ENCODE assay signal across 15 cellular contexts in the genomic region with DNA sequence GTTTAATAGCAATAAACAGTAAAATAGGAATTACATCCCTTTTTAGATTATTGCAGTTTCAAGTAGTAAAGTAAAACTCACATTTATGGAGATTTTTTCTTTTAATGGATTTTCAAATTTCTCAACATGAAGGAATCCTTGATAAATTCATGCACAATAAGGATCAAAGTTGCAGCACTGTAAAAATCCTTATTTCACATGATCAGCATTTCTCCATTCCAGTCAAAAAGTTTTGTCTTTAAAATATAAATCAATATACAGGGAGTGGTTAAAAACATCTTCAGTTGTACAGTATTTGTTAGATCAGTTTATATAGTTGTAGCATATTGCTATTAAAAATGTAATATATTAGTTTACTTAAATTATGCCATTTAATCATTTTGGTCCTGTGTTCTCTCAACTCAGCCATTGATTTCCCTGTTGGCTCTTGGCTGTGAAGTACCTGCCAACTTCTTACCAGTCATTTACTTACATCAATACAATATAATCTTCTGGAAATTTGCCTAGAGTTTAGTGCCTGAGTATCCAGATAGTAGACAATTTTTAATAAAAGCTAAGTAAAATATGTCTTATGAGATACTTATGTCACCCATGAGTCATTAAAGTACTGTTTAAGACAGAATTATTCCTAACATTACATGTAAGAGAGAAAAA. TPM values are rescaled to one million over a fixed set of nuclear protein-coding genes. Genes with fewer than 3 reads are reported as not detected.
DNase-seq lines count a peak whose midpoint lies in the region; ATAC-seq and TF ChIP-seq lines count a peak whose summit lies in the region.
"Had no signal": no experiment of that assay in that cellular context is flagged by ENCODE, and none has a peak within 500 bp of the region (broad histone marks: within the 10 kb centered on the region; RNA-seq: fewer than 3 reads in every experiment).

No MANE protein-coding gene starts in this region.

- TSS peak; percentile 18 for BruUV-seq in MCF 10A (replicated peaks; lab: Mats Ljungman, UMichigan)

- TF ChIP-seq CTCF in MCF 10A (IDR thresholded peaks at IDR 0.05; ENCODE audit: unreplicated experiment) (no peak), breast epithelium (IDR thresholded peaks at IDR 0.05) (no peak), fibroblast of the aortic adventitia (IDR thresholded peaks at IDR 0.05; ENCODE audit: insufficient read depth, low read length) (no peak)

- no peak for ATAC-seq in activated CD4-positive, CD25-positive, alpha-beta regulatory T cell treated with anti-CD3 and anti-CD28 coated beads, Interleukin-2, amount 50 U/mL, for 24 hours
- ATAC-seq: CD8-positive, alpha-beta T cell; GM23338 had no signal

- H3K4me3 ChIP-seq in breast epithelium (no peak overlapping the region), MG63 (no peak overlapping the region), fibroblast of the aortic adventitia (ENCODE audit: low read depth, low read length) (no peak overlapping the region)
- H3K4me3 ChIP-seq: BLaER1 treated with 17β-estradiol and CSF1 and Interleukin-3, amounts not matched to agents 10 nM and 100 nM; GM23338 had no signal

- H3K27ac Mint-ChIP-seq in MCF 10A (ENCODE audit: low read depth, unreplicated experiment) = no peak overlapping the region
- H3K27ac Mint-ChIP-seq: B cell; CD8-positive, alpha-beta T cell; GM23338 had no signal

- no peaks in the 10 kb centered on the region for H3K4me1 Mint-ChIP-seq in MCF 10A (ENCODE audit: insufficient read depth, unreplicated experiment)
- H3K4me1 Mint-ChIP-seq: B cell, GM23338 had no signal

- CTCF ChIA-PET in MCF 10A (lab: Yijun Ruan, JAX) = no interaction called here

- DNase-seq in MCF 10A (ENCODE audit: unreplicated experiment) (no peak), breast epithelium (ENCODE audit: low spot score in 2 of 2) (no peak), MG63 (peak; percentile 16), fibroblast of the aortic adventitia (ENCODE audit: low read depth) (peak; percentile 8), superior temporal gyrus (ENCODE audit: extremely low spot score) (no peak), ureter (ENCODE audit: low spot score) (no peak)
- DNase-seq: 8988T; Calu3; CD8-positive, alpha-beta T cell; DMS 273 treated with DMSO at 0.1 percent for 48 hours; HCEC 1CT had no signal

- TF ChIP-seq POLR2A in breast epithelium (IDR thresholded peaks at IDR 0.05) = no peak

- H3K9me3 ChIP-seq in breast epithelium (no peaks in the 10 kb centered on the region), MG63 (no peaks in the 10 kb centered on the region)

- H3K36me3 ChIP-seq in breast epithelium = no peaks in the 10 kb centered on the region
- no peaks in the 10 kb centered on the region for H3K36me3 ChIP-seq in MG63

- intact Hi-C loops in MCF 10A (cut with micrococcal nuclease) = no loop called here
- intact Hi-C loops in breast epithelium (cut with DNase I; ENCODE audit: low total_unique reads) = no loop called here

- H3K27me3 ChIP-seq in breast epithelium (no peaks in the 10 kb centered on the region), MG63 (no peaks in the 10 kb centered on the region)
- H3K27me3 ChIP-seq: BLaER1 treated with 17β-estradiol and CSF1 and Interleukin-3, amounts not matched to agents 10 nM and 100 nM had no signal

- H3K4me3 Mint-ChIP-seq in MCF 10A (ENCODE audit: unreplicated experiment) = no peak overlapping the region
- H3K4me3 Mint-ChIP-seq: B cell; CD8-positive, alpha-beta T cell; GM23338 had no signal

- H3K36me3 Mint-ChIP-seq in MCF 10A (ENCODE audit: insufficient read depth, unreplicated experiment) = peaks cover 8% of the 10 kb centered on the region

- H3K9me3 Mint-ChIP-seq in MCF 10A (ENCODE audit: unreplicated experiment) = no peaks in the 10 kb centered on the region
- H3K9me3 Mint-ChIP-seq: GM23338 had no signal

- no peaks in the 10 kb centered on the region for H3K4me1 ChIP-seq in breast epithelium
- H3K4me1 ChIP-seq: BLaER1 treated with 17β-estradiol and CSF1 and Interleukin-3, amounts not matched to agents 10 nM and 100 nM had no signal

- H3K27ac ChIP-seq in breast epithelium = no peak overlapping the region
- H3K27ac ChIP-seq: BLaER1 treated with 17β-estradiol and CSF1 and Interleukin-3, amounts not matched to agents 10 nM and 100 nM had no signal

- H3K27me3 Mint-ChIP-seq in MCF 10A (ENCODE audit: insufficient read depth, unreplicated experiment) = no peaks in the 10 kb centered on the region
- H3K27me3 Mint-ChIP-seq: B cell had no signal

- POLR2A ChIA-PET in MCF 10A (lab: Yijun Ruan, JAX) = no interaction called here

RNA-seq across cellular contexts. Expression of a gene that starts 12.1 kb away (rescaled TPM):
- 16.2 and 18.3 TPM in 2 replicates for total RNA-seq in MCF 10A (2022)
- total RNA-seq in breast epithelium = 10 to 100 TPM; 22.2 to 36.1 (median 24.6) TPM
- total RNA-seq in MG63 (2014; rRNA removed; shearing (Covaris generic); ENCODE audit: low replicate concordance) = 13.0 and 27.8 TPM in 2 replicates
- total RNA-seq in fibroblast of the aortic adventitia (ENCODE audit: low replicate concordance) = 4.3 and 23.0 TPM in 2 replicates
- 20.6 TPM for total RNA-seq in ureter

RNA-seq across cellular contexts. Expression of a gene that starts 12.2 kb away (rescaled TPM):
- 26.7 and 32.2 TPM in 2 replicates for total RNA-seq in MCF 10A (2022)
- total RNA-seq in breast epithelium = 10 to 100 TPM; 23.9 to 66.3 (median 27.2) TPM
- 8.6 and 49.0 TPM in 2 replicates for total RNA-seq in MG63 (2014; rRNA removed; shearing (Covaris generic); ENCODE audit: low replicate concordance)
- 11.4 and 13.5 TPM in 2 replicates for total RNA-seq in fibroblast of the aortic adventitia (ENCODE audit: low replicate concordance)
- 26.5 TPM for total RNA-seq in ureter

Comparison
In these comparisons a context has a peak if more than half of its experiments do, and no peak if none do; other contexts are left out.
1. DNase-seq: peak in MG63 (single experiment) and fibroblast of the aortic adventitia (single experiment); none in MCF 10A (single experiment), breast epithelium (0 of 2), superior temporal gyrus (single experiment) and ureter (single experiment).